In the genomic region with DNA sequence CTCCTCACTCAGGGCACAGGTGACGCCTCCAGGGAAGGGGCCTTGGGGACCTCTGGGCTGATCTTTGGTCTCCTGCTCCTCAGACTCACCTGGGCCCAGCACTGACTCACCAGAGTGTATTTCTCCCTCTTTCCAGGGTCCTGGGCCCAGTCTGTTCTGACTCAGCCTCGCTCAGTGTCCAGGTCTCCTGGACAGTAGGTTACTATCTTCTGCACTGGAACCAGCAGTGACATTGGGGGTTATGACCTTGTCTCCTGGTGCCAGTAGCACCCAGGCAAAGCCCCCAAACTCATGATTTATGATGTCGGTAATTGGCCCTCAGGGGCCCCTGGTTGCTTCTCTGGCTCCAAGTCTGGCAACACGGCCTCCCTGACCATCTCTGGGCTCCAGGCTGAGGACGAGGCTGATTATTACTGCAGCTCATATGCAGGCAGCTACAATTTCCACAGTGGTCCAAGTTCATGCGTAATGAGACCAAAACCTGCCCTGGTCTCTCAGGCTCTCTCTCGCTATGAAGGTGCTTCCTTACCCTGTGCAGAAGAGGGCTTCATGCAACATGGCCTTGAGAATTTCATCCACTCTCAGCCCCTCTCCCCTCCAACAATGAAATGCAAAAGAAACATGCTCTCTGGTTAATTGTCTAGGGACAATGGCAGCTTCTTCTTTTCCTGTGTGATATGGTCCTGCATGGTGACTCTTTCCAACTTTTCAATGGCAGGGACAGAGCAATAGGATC, we compare ENCODE assay signal across 33 cellular contexts. TPM values are rescaled to one million over a fixed set of nuclear protein-coding genes. Genes with fewer than 3 reads are reported as not detected.
"Had no signal": no experiment of that assay in that cellular context is flagged by ENCODE, and none has a peak within 500 bp of the region (broad histone marks: within the 10 kb centered on the region; RNA-seq: fewer than 3 reads in every experiment).

No MANE protein-coding gene starts in this region.

- H3K9me3 ChIP-seq: MG63, SJCRH30 had no signal

- ATAC-seq: Panc1, SK-N-SH treated with all-trans-retinoic acid at 6 μM for 48 hours, T-cell had no signal

- H3K27ac ChIP-seq: PC-9, RWPE1, SJCRH30, SK-N-MC had no signal

- FAIRE-seq: RCC 7860 had no signal

- H3K4me3 ChIP-seq: MG63, PC-9, SJCRH30, SK-N-MC had no signal

- H3K9me3 Mint-ChIP-seq: T-cell had no signal

- H3K4me2 ChIP-seq: PC-9 had no signal

- H3K36me3 ChIP-seq: MG63, SJCRH30 had no signal

- H2AFZ ChIP-seq: PC-9 had no signal

- H3K36me3 Mint-ChIP-seq: T-cell had no signal

- H3K4me1 ChIP-seq: SJCRH30 had no signal

- DNase-seq: Kasumi-1, NCI-H1048, NCI-H1092 treated with DMSO at 0.1 percent for 48 hours, NCI-H1105 treated with DMSO at 0.1 percent for 48 hours, NCI-H1417, NCI-H1436, NCI-H146, NCI-H1694, NCI-H187, NCI-H1930, NCI-H2029 treated with DMSO at 0.1 percent for 48 hours, NCI-H2081 treated with DMSO at 0.1 percent for 48 hours, NCI-H2107, NCI-H226, NCI-H446 treated with DMSO at 0.1 percent for 48 hours, NCI-H510A, NCI-H526, NCI-H69, NCI-H748 treated with DMSO at 0.1 percent for 48 hours, PC-9, SHP77, SIG-M5, SJCRH30, T-cell had no signal

- H3K27ac Mint-ChIP-seq: T-cell had no signal

- H3K4me1 Mint-ChIP-seq: T-cell had no signal

- H3K4me3 Mint-ChIP-seq: T-cell had no signal

RNA-seq across cellular contexts. Expression of a gene that starts 21.0 kb away (rescaled TPM):
- total RNA-seq: M059J, PC-9, Right ventricle myocardium inferior, SJCRH30 had no signal

RNA-seq across cellular contexts. Expression of a gene that starts 60.0 kb away (rescaled TPM):
- total RNA-seq: M059J, OCI-LY7, PC-9, Right ventricle myocardium inferior, T-cell had no signal
